Comparison of ENCODE assay signal across 23 cellular contexts in genomic region chr1:68210829-68211228, GRCh38. TPM values are rescaled to one million over a fixed set of nuclear protein-coding genes. Genes with fewer than 3 reads are reported as not detected.
DNase-seq lines count a peak whose midpoint lies in the region; ATAC-seq, FAIRE-seq and TF ChIP-seq lines count a peak whose summit lies in the region.
"Had no signal": no experiment of that assay in that cellular context is flagged by ENCODE, and none has a peak within 500 bp of the region (broad histone marks: within the 10 kb centered on the region; RNA-seq: fewer than 3 reads in every experiment).

No MANE protein-coding gene starts in this region.

- FAIRE-seq in islet of Langerhans (lab: Jason Lieb, UNC) (peak; percentile 41), pancreas (lab: Jason Lieb, UNC) (no peak)
- FAIRE-seq: GM12878, HTR-8/SVneo had no signal

- TF ChIP-seq CTCF in A673 (conservative IDR thresholded peaks at IDR 0.05; ENCODE audit: low read depth, low read length): no peak
- no peak for TF ChIP-seq CTCF in body of pancreas (IDR thresholded peaks at IDR 0.05)
- TF ChIP-seq CTCF in pancreas (IDR thresholded peaks at IDR 0.05): no peak

- CTCF ChIA-PET in A673 (lab: Charles Lee): no interaction called here

- POLR2A ChIA-PET in A673 (lab: Charles Lee; ENCODE audit: low non-redundant PET): no interaction called here

- no peaks in the 10 kb centered on the region for H3K36me3 ChIP-seq in A673 (ENCODE audit: insufficient read depth, low read length, poor library complexity, severe bottlenecking)
- H3K36me3 ChIP-seq in body of pancreas (replicated peaks in 1 of 2; ENCODE audit: insufficient read depth in 1 of 2, low read depth in 2 of 2): no peaks in the 10 kb centered on the region
- H3K36me3 ChIP-seq in pancreas: no peaks in the 10 kb centered on the region
- H3K36me3 ChIP-seq: BLaER1 treated with 17β-estradiol and CSF1 and Interleukin-3, amounts not matched to agents 10 nM and 100 nM had no signal

- no TSS peak for BruUV-seq in A673 (replicated peaks; lab: Mats Ljungman, UMichigan)

- H3K9me3 ChIP-seq in A673 (ENCODE audit: low read depth, low read length, poor library complexity, severe bottlenecking) (no peaks in the 10 kb centered on the region), body of pancreas (no peaks in the 10 kb centered on the region), pancreas (no peaks in the 10 kb centered on the region)
- H3K9me3 ChIP-seq: BLaER1 treated with 17β-estradiol and CSF1 and Interleukin-3, amounts not matched to agents 10 nM and 100 nM had no signal

- ATAC-seq in body of pancreas: no peak
- ATAC-seq in pancreas: no peak
- ATAC-seq in HG03159 (IDR thresholded peaks at IDR 0.05; ENCODE audit: unreplicated experiment): no peak
- ATAC-seq: CD8-positive, alpha-beta T cell; GM12878 had no signal

- TF ChIP-seq POLR2A in body of pancreas (IDR thresholded peaks at IDR 0.05): no peak

- peaks cover 65% of the 10 kb centered on the region for H3K4me1 ChIP-seq in A673 (ENCODE audit: insufficient read depth, low read length, poor library complexity, severe bottlenecking)
- peaks cover 88% of the 10 kb centered on the region for H3K4me1 ChIP-seq in body of pancreas
- peaks cover 20 to 30% (median 28%) of the 10 kb centered on the region in 3 donors for H3K4me1 ChIP-seq in pancreas

- peak; percentile 56 for DNase-seq in A673 (ENCODE audit: low spot score)
- no peak for DNase-seq in body of pancreas
- DNase-seq in pancreas: no peak
- DNase-seq in activated T-cell treated with anti-CD3 and anti-CD28 coated beads for 4 hours: no peak
- DNase-seq in NCI-H1048 (lab: John Stamatoyannopoulos, UW): no peak
- no peak for DNase-seq in stimulated activated CD4-positive, alpha-beta T cell treated with anti-CD3 and anti-CD28 coated beads, Interleukin-2, amount 100 ng/mL, for 48 hours
- DNase-seq: CD8-positive, alpha-beta T cell; DND-41; NCI-H1105 treated with DMSO at 0.1 percent for 48 hours; NCI-H2029 treated with DMSO at 0.1 percent for 48 hours; NCI-H226; NCI-H510A treated with DMSO at 0.1 percent for 48 hours; NCI-H748 treated with DMSO at 0.1 percent for 48 hours; PC-9; RPMI8226; SHP77 had no signal

- 68 to 79% methylated on average over 2 of the region's 2 CpGs for WGBS in body of pancreas, 2 donors
- WGBS in pancreas, 2 donors: 81 to 83% methylated on average over 2 of the region's 2 CpGs

- no peaks in the 10 kb centered on the region for H3K27me3 ChIP-seq in A673 (replicated peaks; ENCODE audit: insufficient read depth, low read depth, low read length, poor library complexity)
- no peaks in the 10 kb centered on the region for H3K27me3 ChIP-seq in body of pancreas
- no peaks in the 10 kb centered on the region for H3K27me3 ChIP-seq in pancreas
- H3K27me3 ChIP-seq: BLaER1 treated with 17β-estradiol and CSF1 and Interleukin-3, amounts not matched to agents 10 nM and 100 nM had no signal

- H3K4me3 ChIP-seq in A673 (ENCODE audit: low read depth, low read length, poor library complexity, severe bottlenecking) (no peak overlapping the region), body of pancreas (no peak overlapping the region), pancreas (no peak overlapping the region)
- H3K4me3 ChIP-seq: BLaER1 treated with 17β-estradiol and CSF1 and Interleukin-3, amounts not matched to agents 10 nM and 100 nM; GM12878; PC-9 had no signal

- intact Hi-C loops in A673 (cut with micrococcal nuclease; ENCODE audit: unreplicated experiment) (no loop called here), body of pancreas (cut with DNase I) (no loop called here), pancreas (cut with DNase I) (no loop called here)

- no peak overlapping the region for H3K27ac ChIP-seq in A673 (ENCODE audit: low read depth, low read length, poor library complexity, severe bottlenecking)
- H3K27ac ChIP-seq in body of pancreas: peak overlapping the region in 3 of 4 donors; percentile 27 to 73 (median 70)
- H3K27ac ChIP-seq in pancreas: peak overlapping the region in 3 of 4 donors; percentile 17 to 56 (median 44)
- H3K27ac ChIP-seq: 22Rv1; BLaER1 treated with 17β-estradiol and CSF1 and Interleukin-3, amounts not matched to agents 10 nM and 100 nM; KMS-11; PC-9 had no signal

RNA-seq across cellular contexts. Expression of gene WLS, which starts 21.5 kb away (rescaled TPM):
- total RNA-seq in A673 (2021) (144 and 149 TPM in 2 replicates), body of pancreas (10 to 100 TPM; 39.6 to 73.4 TPM), pancreas (100 to 1,000 TPM in 1 of 6 donors, 10 to 100 TPM in 5; 58.3 to 121 (median 77.8) TPM)
- polyA plus RNA-seq in pancreas: 10 to 100 TPM; 32.5 to 42.5 TPM
- total RNA-seq: CD8-positive, alpha-beta T cell had no signal
